Comparison of ENCODE assay signal across 9 cellular contexts in the genomic region with DNA sequence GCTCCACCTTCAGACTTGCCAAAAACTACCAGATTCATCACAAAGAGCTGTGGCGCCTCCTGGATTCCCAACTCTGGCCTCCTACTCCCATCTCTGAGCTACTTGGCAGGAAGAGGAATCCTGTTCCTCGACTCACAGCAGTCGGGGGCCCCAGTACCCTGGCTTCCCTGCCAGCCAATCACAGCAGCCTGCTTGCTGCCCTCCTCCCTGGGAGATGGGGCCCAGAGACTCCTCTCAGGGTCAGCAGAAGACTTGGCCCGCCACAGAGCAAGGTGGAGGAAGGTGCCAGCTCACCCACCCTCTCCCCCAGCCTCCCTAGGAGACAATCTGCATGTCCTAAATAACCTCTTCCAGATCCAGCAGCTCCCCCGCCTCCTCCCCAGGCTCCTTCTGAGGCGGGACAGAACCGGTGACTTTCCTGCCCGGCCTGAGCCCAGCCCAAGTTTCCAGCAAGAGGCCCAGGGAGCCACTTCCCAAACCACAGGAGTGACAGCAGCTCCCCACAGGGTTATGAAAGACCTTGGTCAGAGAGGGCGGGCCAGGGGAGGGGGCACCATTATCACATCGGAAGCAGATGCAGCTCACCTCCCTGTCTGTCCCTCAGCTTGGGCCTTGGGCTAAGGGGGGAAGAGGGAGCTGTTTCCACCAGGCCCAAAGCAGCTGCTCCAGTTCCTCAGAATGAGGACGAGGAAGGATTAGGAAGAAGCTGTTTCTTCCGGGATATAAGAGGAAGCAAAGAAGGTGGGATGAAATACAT. TPM values are rescaled to one million over a fixed set of nuclear protein-coding genes. Genes with fewer than 3 reads are reported as not detected.
DNase-seq lines count a peak whose midpoint lies in the region; ATAC-seq, FAIRE-seq and TF ChIP-seq lines count a peak whose summit lies in the region.
"Had no signal": no experiment of that assay in that cellular context is flagged by ENCODE, and none has a peak within 500 bp of the region (broad histone marks: within the 10 kb centered on the region; RNA-seq: fewer than 3 reads in every experiment).

No MANE protein-coding gene starts in this region.

- H3K27me3 ChIP-seq in osteoblast (ENCODE audit: insufficient read depth, low read length): no peaks in the 10 kb centered on the region

- DNase-seq in A172 (ENCODE audit: low spot score) (peak; percentile 15), HK-2 (ENCODE audit: unreplicated experiment) (peak; percentile 72), fibroblast of the aortic adventitia (ENCODE audit: low read depth) (peak; percentile 52), osteoblast (ENCODE audit: insufficient read length, low spot score, missing footprints) (peak; percentile 74), frontal cortex (ENCODE audit: low spot score in 2 of 2) (no peak), NCI-H2196 (lab: John Stamatoyannopoulos, UW; ENCODE audit: unreplicated experiment) (no peak)
- peak; percentile 44 for DNase-seq in activated CD4-positive, alpha-beta T cell treated with anti-CD3 and anti-CD28 coated beads, Interleukin-2, amount 10 ng/mL, durations not matched to agents 7 days and 5 days

- no peaks in the 10 kb centered on the region for H3K9me3 Mint-ChIP-seq in activated CD4-positive, alpha-beta T cell treated with anti-CD3 and anti-CD28 coated beads, Interleukin-2, amount 10 ng/mL, durations not matched to agents 7 days and 5 days

- H3K4me3 ChIP-seq in fibroblast of the aortic adventitia (ENCODE audit: low read depth, low read length): peak overlapping the region; percentile 95
- peak overlapping the region; percentile 95 for H3K4me3 ChIP-seq in osteoblast (ENCODE audit: insufficient read depth, low read length)

- H3K36me3 Mint-ChIP-seq in activated CD4-positive, alpha-beta T cell treated with anti-CD3 and anti-CD28 coated beads, Interleukin-2, amount 10 ng/mL, durations not matched to agents 7 days and 5 days (ENCODE audit: low read depth): peaks cover 61% of the 10 kb centered on the region

- TF ChIP-seq CTCF in fibroblast of the aortic adventitia (IDR thresholded peaks at IDR 0.05; ENCODE audit: insufficient read depth, low read length) (peak; percentile 0), osteoblast (IDR thresholded peaks at IDR 0.05; ENCODE audit: extremely low read depth, low read depth, low read length) (no peak)

- CTCF ChIA-PET in activated CD4-positive, alpha-beta T cell treated with anti-CD3 and anti-CD28 coated beads, Interleukin-2, amount 10 ng/mL, durations not matched to agents 7 days and 5 days (lab: Charles Lee): interaction anchor here (0.6 to 25.3 kb wide), 17 partner anchors 10 to 152 kb away, joined by 3 to 412 read pairs (median 4); partner anchors contain the start of genes BYSL, MED20, TAF8 and TOMM6

- H3K4me3 Mint-ChIP-seq in activated CD4-positive, alpha-beta T cell treated with anti-CD3 and anti-CD28 coated beads, Interleukin-2, amount 10 ng/mL, durations not matched to agents 7 days and 5 days: peak overlapping the region; percentile 100

- no peak for FAIRE-seq in frontal cortex (lab: Jason Lieb, UNC)
- FAIRE-seq: colon had no signal

- H3K4me1 Mint-ChIP-seq in activated CD4-positive, alpha-beta T cell treated with anti-CD3 and anti-CD28 coated beads, Interleukin-2, amount 10 ng/mL, durations not matched to agents 7 days and 5 days: peaks cover 61% of the 10 kb centered on the region

- H4K20me1 ChIP-seq in osteoblast (ENCODE audit: insufficient read depth, low read length): peaks cover 49% of the 10 kb centered on the region

- H2AFZ ChIP-seq in osteoblast (ENCODE audit: low read length): no peak overlapping the region

- H3K27ac Mint-ChIP-seq in activated CD4-positive, alpha-beta T cell treated with anti-CD3 and anti-CD28 coated beads, Interleukin-2, amount 10 ng/mL, durations not matched to agents 7 days and 5 days: peak overlapping the region; percentile 97

- no peak for ATAC-seq in HG03520 (IDR thresholded peaks at IDR 0.05; ENCODE audit: unreplicated experiment)

- peaks cover 51% of the 10 kb centered on the region for H3K4me1 ChIP-seq in osteoblast (ENCODE audit: insufficient read depth, low read length)

- H3K79me2 ChIP-seq in osteoblast (ENCODE audit: insufficient read depth, low read length): peaks cover 49% of the 10 kb centered on the region

- peak overlapping the region; percentile 45 for H3K27ac ChIP-seq in osteoblast (ENCODE audit: low read depth, low read length)

- H3K4me2 ChIP-seq in osteoblast (ENCODE audit: insufficient read depth, low read length): peak overlapping the region; percentile 97

- H3K9me3 ChIP-seq in osteoblast (ENCODE audit: low read depth, low read length): no peaks in the 10 kb centered on the region

- H3K27me3 Mint-ChIP-seq in activated CD4-positive, alpha-beta T cell treated with anti-CD3 and anti-CD28 coated beads, Interleukin-2, amount 10 ng/mL, durations not matched to agents 7 days and 5 days: no peaks in the 10 kb centered on the region

- POLR2A ChIA-PET in activated CD4-positive, alpha-beta T cell treated with anti-CD3 and anti-CD28 coated beads, Interleukin-2, amount 10 ng/mL, durations not matched to agents 7 days and 5 days (lab: Charles Lee): interaction anchor here (0.5 to 6.0 kb wide), 7 partner anchors 16 to 105 kb away, joined by 3 to 54 read pairs (median 3); partner anchors contain the start of genes BYSL and MED20

- peaks cover 35% of the 10 kb centered on the region for H3K36me3 ChIP-seq in osteoblast (ENCODE audit: insufficient read depth, low read length)

RNA-seq across cellular contexts. Expression of gene CCND3, which starts 2.3 kb away (rescaled TPM):
- total RNA-seq in A172 (2014; rRNA removed; shearing (Covaris generic)): 46.6 and 51.7 TPM in 2 replicates
- total RNA-seq in activated CD4-positive, alpha-beta T cell treated with anti-CD3 and anti-CD28 coated beads, Interleukin-2, amount 10 ng/mL, durations not matched to agents 7 days and 5 days: 100 to 1,000 TPM; 461 to 520 TPM
- total RNA-seq in fibroblast of the aortic adventitia (ENCODE audit: low replicate concordance) (25.8 and 28.1 TPM in 2 replicates), osteoblast (17.7 and 21.0 TPM in 2 replicates), frontal cortex (12.6 TPM)

RNA-seq across cellular contexts. Expression of gene BYSL, which starts 18.0 kb away (rescaled TPM):
- 14.1 and 17.5 TPM in 2 replicates for total RNA-seq in A172 (2014; rRNA removed; shearing (Covaris generic))
- 10 to 100 TPM; 29.3 to 29.8 TPM for total RNA-seq in activated CD4-positive, alpha-beta T cell treated with anti-CD3 and anti-CD28 coated beads, Interleukin-2, amount 10 ng/mL, durations not matched to agents 7 days and 5 days
- total RNA-seq in fibroblast of the aortic adventitia (ENCODE audit: low replicate concordance) (4.2 and 14.2 TPM in 2 replicates), osteoblast (11.6 and 11.8 TPM in 2 replicates), frontal cortex (14.7 TPM)

RNA-seq across cellular contexts. Expression of gene MED20, which starts 18.3 kb away (rescaled TPM):
- total RNA-seq in A172 (2014; rRNA removed; shearing (Covaris generic)): 31.1 and 32.0 TPM in 2 replicates
- total RNA-seq in activated CD4-positive, alpha-beta T cell treated with anti-CD3 and anti-CD28 coated beads, Interleukin-2, amount 10 ng/mL, durations not matched to agents 7 days and 5 days: 10 to 100 TPM; 18.6 to 22.7 TPM
- total RNA-seq in fibroblast of the aortic adventitia (ENCODE audit: low replicate concordance): 29.9 and 36.6 TPM in 2 replicates
- total RNA-seq in osteoblast: 27.4 and 30.8 TPM in 2 replicates
- 16.7 TPM for total RNA-seq in frontal cortex

RNA-seq across cellular contexts. Expression of gene USP49, which starts 44.1 kb away (rescaled TPM):
- 0.74 and 1.1 TPM in 2 replicates for total RNA-seq in A172 (2014; rRNA removed; shearing (Covaris generic))
- 1 to 10 TPM; 6.3 to 7.0 TPM for total RNA-seq in activated CD4-positive, alpha-beta T cell treated with anti-CD3 and anti-CD28 coated beads, Interleukin-2, amount 10 ng/mL, durations not matched to agents 7 days and 5 days
- total RNA-seq in fibroblast of the aortic adventitia (ENCODE audit: low replicate concordance): 2.7 and 11.2 TPM in 2 replicates
- 3.6 and 3.8 TPM in 2 replicates for total RNA-seq in osteoblast
- 10.6 TPM for total RNA-seq in frontal cortex

Comparison
In these comparisons a context has a peak if more than half of its experiments do, and no peak if none do; other contexts are left out.
1. DNase-seq: peak in A172 (single experiment), HK-2 (single experiment), activated CD4-positive, alpha-beta T cell treated with anti-CD3 and anti-CD28 coated beads, Interleukin-2, amount 10 ng/mL, durations not matched to agents 7 days and 5 days (single experiment), fibroblast of the aortic adventitia (single experiment) and osteoblast (single experiment); none in frontal cortex (0 of 2) and NCI-H2196 (single experiment).